In the genomic region with DNA sequence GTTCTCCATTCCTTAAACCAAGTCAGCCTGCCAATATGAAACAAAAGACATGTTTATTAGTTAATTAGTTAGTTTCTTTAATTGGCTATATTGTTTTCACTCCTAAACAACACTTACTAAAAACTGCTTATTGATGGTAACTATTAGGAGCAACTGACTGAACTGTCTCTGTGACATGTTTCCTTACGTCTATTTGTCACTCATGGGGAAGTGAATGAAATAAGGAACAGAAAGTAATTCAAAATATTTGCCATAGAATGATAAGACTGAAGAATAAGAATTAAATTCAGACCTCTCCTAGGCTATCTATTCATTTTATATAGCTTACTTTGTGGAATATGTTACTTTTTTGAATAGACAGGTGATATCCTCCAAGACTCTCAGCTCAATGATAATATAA, we compare ENCODE assay signal across 24 cellular contexts.
"Had no signal": no experiment of that assay in that cellular context is flagged by ENCODE, and none has a peak within 500 bp of the region (broad histone marks: within the 10 kb centered on the region; RNA-seq: fewer than 3 reads in every experiment).

No MANE protein-coding gene starts in this region.

- H3K27me3 ChIP-seq: left lung, ovary, spleen, suprapubic skin, tibial artery, uterus had no signal

- H3K27ac ChIP-seq: left lung, ovary, prostate gland, spleen, suprapubic skin, thoracic aorta, tibial artery had no signal

- DNase-seq: hypothalamus; immature natural killer cell; kidney; left colon; left lung; midbrain; mucosa of descending colon; naive thymus-derived CD4-positive, alpha-beta T cell; ovary; retina; right cardiac atrium; small intestine; spleen; stimulated activated CD4-positive, alpha-beta T cell treated with anti-CD3 and anti-CD28 coated beads, Interleukin-4, amount 100 ng/mL, for 24 hours; stimulated activated naive CD4-positive, alpha-beta T cell; tibial artery; uterus had no signal

- H3K4me3 ChIP-seq: left lung, lung, mucosa of descending colon, ovary, prostate gland, spleen, suprapubic skin, thoracic aorta, tibial artery, uterus had no signal

- ATAC-seq: left colon; left lung; mucosa of descending colon; naive thymus-derived CD4-positive, alpha-beta T cell; natural killer cell treated with Interleukin-12 subunit alpha and Interleukin-12 subunit beta and Interleukin-15 and Interleukin-18, amount 100 ng/mL, for 72 hours; right cardiac atrium; sciatic nerve; stimulated activated effector memory CD8-positive, alpha-beta T cell treated with anti-CD3 and anti-CD28 coated beads, Interleukin-12 subunit alpha, Interleukin-12 subunit beta, amount 100 ng/mL, for 72 hours had no signal

- H3K9me3 ChIP-seq: left lung, mucosa of descending colon, ovary, prostate gland, spleen, suprapubic skin, thoracic aorta, tibial artery, uterus had no signal

- H3K36me3 ChIP-seq: left lung, ovary, prostate gland, spleen, suprapubic skin, thoracic aorta, uterus had no signal
